In genomic region chr3:129602309-129602708, GRCh38 we compare ENCODE assay signal across 14 cellular contexts. TPM values are rescaled to one million over a fixed set of nuclear protein-coding genes. Genes with fewer than 3 reads are reported as not detected.
DNase-seq lines count a peak whose midpoint lies in the region; TF ChIP-seq lines count a peak whose summit lies in the region.
"Had no signal": no experiment of that assay in that cellular context is flagged by ENCODE, and none has a peak within 500 bp of the region (broad histone marks: within the 10 kb centered on the region; RNA-seq: fewer than 3 reads in every experiment).

No MANE protein-coding gene starts in this region.

- BruUV-seq in Calu3 (replicated peaks; lab: Mats Ljungman, UMichigan): no TSS peak

- no peaks in the 10 kb centered on the region for H4K20me1 ChIP-seq in H9 (ENCODE audit: control insufficient read depth, insufficient read depth, insufficient read length)

- H3K23me2 ChIP-seq in H9 (ENCODE audit: insufficient read length, low read depth, low read length, poor library complexity, severe bottlenecking): peaks cover 11% of the 10 kb centered on the region

- peaks cover 4% of the 10 kb centered on the region; the same call in 1 of the 2 replicates for H3K79me2 ChIP-seq in H9 (ENCODE audit: insufficient read depth, low read length)

- H2BK120ac ChIP-seq in H9 (ENCODE audit: low read depth, low read length, poor library complexity, severe bottlenecking): no peak overlapping the region

- H3K4me1 Mint-ChIP-seq in H9 (peaks cover 71 to 75% of the 10 kb centered on the region in 2 experiments), Calu3 (ENCODE audit: low read depth, unreplicated experiment) (peaks cover 26% of the 10 kb centered on the region)

- TF ChIP-seq POLR2A in spleen (IDR thresholded peaks at IDR 0.05): no peak

- POLR2A ChIA-PET in HEK293T (lab: Yijun Ruan, JAX): no interaction called here

- in situ Hi-C loops in G401 (cut with HindIII; ENCODE audit: low sequenced_read_pairs): no loop called here

- H3K27me3 ChIP-seq in H9 (ENCODE audit: insufficient read depth, low read length) (peaks cover 6% of the 10 kb centered on the region; the same call in 1 of the 2 replicates), adipocyte (replicated peaks; ENCODE audit: control insufficient read depth, insufficient read depth, low read length) (no peaks in the 10 kb centered on the region), layer of hippocampus (ENCODE audit: control insufficient read depth, insufficient read depth, low read length) (no peaks in the 10 kb centered on the region), spleen (replicated peaks in 1 of 7) (peaks cover 0 to 26% (median 10%) of the 10 kb centered on the region in 7 donors)

- H4K8ac ChIP-seq in H9 (replicated peaks; ENCODE audit: insufficient read length, low read depth, low read length): no peak overlapping the region

- no peak overlapping the region for H4K5ac ChIP-seq in H9 (ENCODE audit: insufficient read length, low read depth, low read length)

- peak overlapping the region in 1 of 2 experiments; percentile 14; a peak in 1 of 5 replicates for H3K4me3 Mint-ChIP-seq in H9
- H3K4me3 Mint-ChIP-seq in Calu3 (ENCODE audit: low read depth, unreplicated experiment): no peak overlapping the region
- H3K4me3 Mint-ChIP-seq: activated CD4-positive, alpha-beta T cell treated with anti-CD3 and anti-CD28 coated beads, Interleukin-2, amount 10 ng/mL, durations not matched to agents 24 days and 14 days; activated T-helper 1 cell treated with anti-CD3 and anti-CD28 coated beads, Interleukin-12 subunit alpha, Interleukin-12 subunit beta, Interleukin-2, Interleukin-4 antibody, amounts not matched to agents 30 ng/mL and 10 ng/mL and 1 ng/mL, durations not matched to agents 14 hours and 24 hours and 36 hours; T-helper 1 cell treated with Interleukin-12 subunit alpha and Interleukin-12 subunit beta and Interleukin-4 antibody, amounts not matched to agents 30 μg/mL and 1 μg/mL, for 36 hours had no signal

- DNase-seq in H9 (peak; percentile 76), adipocyte (ENCODE audit: low read depth) (no peak), spleen (no peak), RKO (ENCODE audit: low spot score) (no peak), HEK293T (ENCODE audit: extremely low spot score) (no peak), G401 (ENCODE audit: low spot score) (no peak), Calu3 (no peak)
- DNase-seq: activated CD4-positive, alpha-beta T cell treated with anti-CD3 and anti-CD28 coated beads, Interleukin-2, amount 10 ng/mL, durations not matched to agents 24 days and 14 days; NCI-H1930; stimulated activated naive CD4-positive, alpha-beta T cell had no signal

- H3K56ac ChIP-seq in H9 (ENCODE audit: insufficient read length, low read depth, low read length): no peak overlapping the region

- WGBS in H9 (ENCODE audit: extremely low coverage, insufficient read length, low lambda C conversion rate): no CpG with 5 or more reads among the region's 11 CpGs
- WGBS in spleen, 5 donors: 77 to 88% (median 84%) methylated on average over 11 of the region's 11 CpGs

- H3K36me3 ChIP-seq in adipocyte (ENCODE audit: control insufficient read depth, insufficient read depth, low read length, severe bottlenecking) (peaks cover 4% of the 10 kb centered on the region), spleen (no peaks in the 10 kb centered on the region)
- H3K36me3 ChIP-seq: cardiac muscle cell had no signal

- H3K14ac ChIP-seq in H9 (ENCODE audit: insufficient read depth, low read length): no peak overlapping the region

- H3K27ac ChIP-seq in H9 (ENCODE audit: insufficient read length, low read depth, low read length): no peak overlapping the region
- H3K27ac ChIP-seq in layer of hippocampus (ENCODE audit: low read depth, low read length): peak overlapping the region; percentile 27
- peak overlapping the region in 5 of 8 donors; percentile 88 to 91 (median 88) for H3K27ac ChIP-seq in spleen

- H2BK15ac ChIP-seq in H9 (ENCODE audit: low read depth, low read length): no peak overlapping the region

- H3K18ac ChIP-seq in H9 (ENCODE audit: insufficient read length, low read depth, low read length): no peak overlapping the region

- no peak overlapping the region for H3K4ac ChIP-seq in H9 (ENCODE audit: low read depth, low read length)

- H3K9me3 Mint-ChIP-seq in H9 (peaks cover 3 to 4% of the 10 kb centered on the region in 2 experiments; a peak in 2 of 5 replicates), Calu3 (ENCODE audit: low read depth, unreplicated experiment) (no peaks in the 10 kb centered on the region)
- H3K9me3 Mint-ChIP-seq: activated CD4-positive, alpha-beta T cell treated with anti-CD3 and anti-CD28 coated beads, Interleukin-2, amount 10 ng/mL, durations not matched to agents 24 days and 14 days; activated T-helper 1 cell treated with anti-CD3 and anti-CD28 coated beads, Interleukin-12 subunit alpha, Interleukin-12 subunit beta, Interleukin-2, Interleukin-4 antibody, amounts not matched to agents 30 ng/mL and 10 ng/mL and 1 ng/mL, durations not matched to agents 14 hours and 24 hours and 36 hours; T-helper 1 cell treated with Interleukin-12 subunit alpha and Interleukin-12 subunit beta and Interleukin-4 antibody, amounts not matched to agents 30 μg/mL and 1 μg/mL, for 36 hours had no signal

- no peak overlapping the region for H3K9ac ChIP-seq in H9 (ENCODE audit: extremely low read depth, insufficient read length, low read length)
- peak overlapping the region; percentile 97 for H3K9ac ChIP-seq in adipocyte (ENCODE audit: low read length)

- H2BK5ac ChIP-seq in H9 (ENCODE audit: insufficient read length, low read length): no peak overlapping the region

- no peak overlapping the region for H2AFZ ChIP-seq in H9 (ENCODE audit: low read length)

- TF ChIP-seq CTCF in H9 (conservative IDR thresholded peaks at IDR 0.05): no peak
- TF ChIP-seq CTCF in spleen (IDR thresholded peaks at IDR 0.05 in 8 of 11, conservative IDR thresholded peaks at IDR 0.05 in 3 of 11): no peak
- no peak for TF ChIP-seq CTCF in Calu3 (IDR thresholded peaks at IDR 0.05; ENCODE audit: unreplicated experiment)

- no peaks in the 10 kb centered on the region for H3K79me1 ChIP-seq in H9 (ENCODE audit: insufficient read depth, low read depth, low read length, poor library complexity, severe bottlenecking)

- H3K9me3 ChIP-seq in H9 (ENCODE audit: control insufficient read depth, low read depth, low read length) (no peaks in the 10 kb centered on the region), adipocyte (ENCODE audit: control insufficient read depth, low read length) (no peaks in the 10 kb centered on the region), spleen (no peaks in the 10 kb centered on the region)

- no peak overlapping the region for H3K4me2 ChIP-seq in H9 (ENCODE audit: insufficient read depth, insufficient read length, low read length)

- H3K36me3 Mint-ChIP-seq in H9 (ENCODE audit: insufficient read depth in 1 of 3, low read depth in 3 of 3) (peaks cover 0 to 3% (median 0%) of the 10 kb centered on the region in 3 experiments; a peak in 3 of 7 replicates), Calu3 (ENCODE audit: insufficient read depth, unreplicated experiment) (peaks cover 30% of the 10 kb centered on the region)

- CTCF ChIA-PET in HEK293T (lab: Yijun Ruan, JAX) (no interaction called here), Calu3 (lab: Charles Lee) (interaction anchor here (1.1 kb wide), 1 partner anchor 8 kb away, joined by 3 read pairs; no protein-coding TSS in a partner anchor)

- H3K4me1 ChIP-seq in H9 (ENCODE audit: insufficient read depth, low read length) (peaks cover 2% of the 10 kb centered on the region; the same call in 1 of the 2 replicates), adipocyte (ENCODE audit: control insufficient read depth, insufficient read depth, low read length) (peaks cover 73% of the 10 kb centered on the region), spleen (peaks cover 44 to 96% (median 93%) of the 10 kb centered on the region in 6 donors)

- H3K27me3 Mint-ChIP-seq in H9 (ENCODE audit: low read depth) (peaks cover 28% of the 10 kb centered on the region), Calu3 (ENCODE audit: unreplicated experiment) (peaks cover 64% of the 10 kb centered on the region)

- no peak overlapping the region for H2BK12ac ChIP-seq in H9 (ENCODE audit: insufficient read length, low read depth, low read length)

- intact Hi-C loops in spleen (cut with DNase I; ENCODE audit: low total_unique reads) (loop anchor here (5.0 kb wide), 1 partner anchor 110 kb away; no protein-coding TSS in a partner anchor), Calu3 (cut with micrococcal nuclease; ENCODE audit: unreplicated experiment) (no loop called here)

- H3K4me3 ChIP-seq in adipocyte (ENCODE audit: low read length) (peak overlapping the region; percentile 96), spleen (peak overlapping the region in 3 of 8 donors; percentile 69 to 91 (median 71))
- H3K4me3 ChIP-seq: cardiac muscle cell had no signal

- no peak overlapping the region for H2AK5ac ChIP-seq in H9 (ENCODE audit: insufficient read length, low read length)

- H2BK20ac ChIP-seq in H9 (ENCODE audit: low read depth, low read length, poor library complexity, severe bottlenecking): no peak overlapping the region

- no peak overlapping the region for H3T11ph ChIP-seq in H9 (ENCODE audit: low read length)

- H3K23ac ChIP-seq in H9 (ENCODE audit: insufficient read length, low read depth, low read length): no peak overlapping the region

- H3K27ac Mint-ChIP-seq in H9: peak overlapping the region in 2 of 3 experiments; percentile 32 to 86; a peak in 4 of 7 replicates
- H3K27ac Mint-ChIP-seq in Calu3 (ENCODE audit: unreplicated experiment): no peak overlapping the region
- H3K27ac Mint-ChIP-seq: activated CD4-positive, alpha-beta T cell treated with anti-CD3 and anti-CD28 coated beads, Interleukin-2, amount 10 ng/mL, durations not matched to agents 24 days and 14 days; T-helper 1 cell treated with Interleukin-12 subunit alpha and Interleukin-12 subunit beta and Interleukin-4 antibody, amounts not matched to agents 30 μg/mL and 1 μg/mL, for 36 hours had no signal

- H4K91ac ChIP-seq in H9 (ENCODE audit: insufficient read length, low read depth, low read length): no peak overlapping the region

TF ChIP-seq in HEK293T, 16 proteins besides CTCF, POLR2A, EP300 and RAD21 (continues in another document):
- no peak for TF ChIP-seq PKNOX1 (IDR thresholded peaks at IDR 0.05)

RNA-seq across cellular contexts. Expression of gene PLXND1, which starts 4.2 kb away (rescaled TPM):
- total RNA-seq in H9 (2021) (48.4 and 50.9 TPM in 2 replicates), spleen (100 to 1,000 TPM; 121 to 238 (median 170) TPM), Calu3 (2022) (16.3 and 22.0 TPM in 2 replicates)
- 10 to 100 TPM; 44.4 to 97.9 (median 79.2) TPM for polyA plus RNA-seq in spleen
- 21.2 and 54.7 TPM in 2 replicates for total RNA-seq in G401 (2014; rRNA removed; shearing (Covaris generic))

RNA-seq across cellular contexts. Expression of gene H1-8, which starts 59.3 kb away (rescaled TPM):
- total RNA-seq in H9 (2021) (not detected in 2 replicates), spleen (not detected), Calu3 (2022) (not detected in 2 replicates)
- not detected for polyA plus RNA-seq in spleen
- not detected in 2 replicates for total RNA-seq in G401 (2014; rRNA removed; shearing (Covaris generic))
- total RNA-seq: activated CD4-positive, alpha-beta T cell treated with anti-CD3 and anti-CD28 coated beads, Interleukin-2, amount 10 ng/mL, durations not matched to agents 24 days and 14 days; activated T-helper 1 cell treated with anti-CD3 and anti-CD28 coated beads, Interleukin-12 subunit alpha, Interleukin-12 subunit beta, Interleukin-2, Interleukin-4 antibody, amounts not matched to agents 30 ng/mL and 10 ng/mL and 1 ng/mL, durations not matched to agents 14 hours and 24 hours and 36 hours; cardiac muscle cell had no signal
- polyA plus RNA-seq: cardiac muscle cell had no signal
